In genomic region chr17:59618894-59619312, GRCh38 we compare ENCODE assay signal across 8 cellular contexts. TPM values are rescaled to one million over a fixed set of nuclear protein-coding genes. Genes with fewer than 3 reads are reported as not detected.
DNase-seq lines count a peak whose midpoint lies in the region; ATAC-seq and TF ChIP-seq lines count a peak whose summit lies in the region.

No MANE protein-coding gene starts in this region.

- peak; percentile 88 for ATAC-seq in DND-41 (ENCODE audit: insufficient read depth, low read depth)
- ATAC-seq in GM21619 (IDR thresholded peaks at IDR 0.05; ENCODE audit: unreplicated experiment): no peak

- TF ChIP-seq CTCF in DND-41 (IDR thresholded peaks at IDR 0.05; ENCODE audit: borderline replicate concordance, extremely low read depth, low read length, poor library complexity, severe bottlenecking) (peak; percentile 18), choroid plexus epithelial cell (conservative IDR thresholded peaks at IDR 0.05; ENCODE audit: low read depth, low read length) (no peak)

- peak overlapping the region; percentile 91 for H3K4me2 ChIP-seq in DND-41 (ENCODE audit: insufficient read depth, low read length)
- peak overlapping the region; percentile 77 for H3K4me2 ChIP-seq in Karpas-422 (ENCODE audit: low read depth, low read length, poor library complexity, severe bottlenecking)

- H3K27me3 ChIP-seq in DND-41 (ENCODE audit: insufficient read depth, low read length, poor library complexity): no peaks in the 10 kb centered on the region
- no peaks in the 10 kb centered on the region for H3K27me3 ChIP-seq in Karpas-422 (ENCODE audit: low read length)
- H3K27me3 ChIP-seq in muscle layer of colon (ENCODE audit: control insufficient read depth in 1 of 2, insufficient read depth in 2 of 2, low read length in 2 of 2): no peaks in the 10 kb centered on the region

- H3K79me2 ChIP-seq in DND-41 (ENCODE audit: insufficient read depth, low read length) (peaks cover 62% of the 10 kb centered on the region), Karpas-422 (ENCODE audit: low read length) (peaks cover 55% of the 10 kb centered on the region)

- peaks cover 47% of the 10 kb centered on the region for H3K4me1 ChIP-seq in DND-41 (ENCODE audit: insufficient read depth, low read length)
- peaks cover 60% of the 10 kb centered on the region for H3K4me1 ChIP-seq in Karpas-422 (ENCODE audit: low read length)
- peaks cover 31% of the 10 kb centered on the region for H3K4me1 ChIP-seq in muscle layer of colon (ENCODE audit: insufficient read depth, low read length)

- DNase-seq in DND-41 (no peak), Karpas-422 (no peak), choroid plexus epithelial cell (ENCODE audit: low read depth) (peak; percentile 96), MV-4-11 (lab: John Stamatoyannopoulos, UW) (no peak), DMS153 treated with DMSO at 0.1 percent for 48 hours (lab: John Stamatoyannopoulos, UW; ENCODE audit: unreplicated experiment) (no peak), C1 segment of cervical spinal cord (lab: John Stamatoyannopoulos, UW) (no peak)

- H3K36me3 ChIP-seq in DND-41 (ENCODE audit: insufficient read depth, low read length): peaks cover 13% of the 10 kb centered on the region
- H3K36me3 ChIP-seq in Karpas-422 (ENCODE audit: insufficient read depth, low read length): peaks cover 15% of the 10 kb centered on the region
- H3K36me3 ChIP-seq in muscle layer of colon (ENCODE audit: insufficient read depth, low read length): no peaks in the 10 kb centered on the region

- H3K9me2 ChIP-seq in Karpas-422 (replicated peaks; ENCODE audit: insufficient read depth, low read length): no peaks in the 10 kb centered on the region

- H2AFZ ChIP-seq in DND-41 (ENCODE audit: low read depth, low read length): peak overlapping the region; percentile 86
- 0 out of 2 replicates have a peak overlapping the region, but pooled peaks have one; percentile 15 for H2AFZ ChIP-seq in Karpas-422 (ENCODE audit: low read length)

- H3K9me3 ChIP-seq in DND-41 (ENCODE audit: insufficient read depth, low read length, severe bottlenecking) (no peaks in the 10 kb centered on the region), Karpas-422 (ENCODE audit: low read length) (no peaks in the 10 kb centered on the region), muscle layer of colon (ENCODE audit: low read length) (no peaks in the 10 kb centered on the region)

- H3K27ac ChIP-seq in DND-41 (ENCODE audit: low read length) (peak overlapping the region; percentile 98), Karpas-422 (ENCODE audit: low read length) (peak overlapping the region; percentile 96), muscle layer of colon (ENCODE audit: low read depth, low read length) (peak overlapping the region; percentile 100)

- H4K20me1 ChIP-seq in DND-41 (ENCODE audit: insufficient read depth, low read length): peaks cover 33% of the 10 kb centered on the region
- H4K20me1 ChIP-seq in Karpas-422 (ENCODE audit: insufficient read depth, low read depth, low read length): peaks cover 20% of the 10 kb centered on the region; the same call in 1 of the 2 replicates

- H3K4me3 ChIP-seq in DND-41 (ENCODE audit: low read depth in 1 of 2, low read length in 2 of 2) (peak overlapping the region; percentile 70 to 79), Karpas-422 (ENCODE audit: low read length) (peak overlapping the region; percentile 99), choroid plexus epithelial cell (ENCODE audit: low read depth, low read length) (peak overlapping the region; percentile 90), muscle layer of colon (ENCODE audit: low read depth in 1 of 2, low read length in 2 of 2) (peak overlapping the region; percentile 88 to 97)

- H3K9ac ChIP-seq in DND-41 (ENCODE audit: low read depth, low read length) (peak overlapping the region; percentile 81), Karpas-422 (ENCODE audit: low read length) (peak overlapping the region; percentile 99), muscle layer of colon (ENCODE audit: low read length) (peak overlapping the region; percentile 99)

RNA-seq across cellular contexts. Expression of gene CLTC, which starts 0.8 kb away (rescaled TPM):
- 85.0 and 162 TPM in 2 replicates for total RNA-seq in Karpas-422 (2014; rRNA removed; shearing (Covaris generic); ENCODE audit: low replicate concordance)

RNA-seq across cellular contexts. Expression of gene DHX40, which starts 53.5 kb away (rescaled TPM):
- 51.8 and 58.7 TPM in 2 replicates for total RNA-seq in Karpas-422 (2014; rRNA removed; shearing (Covaris generic); ENCODE audit: low replicate concordance)
